24 cellular contexts compared by ENCODE assay signal in genomic region chr12:62840806-62841205, GRCh38.
DNase-seq lines count a peak whose midpoint lies in the region; ATAC-seq, FAIRE-seq and TF ChIP-seq lines count a peak whose summit lies in the region.
"Had no signal": no experiment of that assay in that cellular context is flagged by ENCODE, and none has a peak within 500 bp of the region (broad histone marks: within the 10 kb centered on the region; RNA-seq: fewer than 3 reads in every experiment).

No MANE protein-coding gene starts in this region.

- peaks cover 41% of the 10 kb centered on the region for H3K4me1 Mint-ChIP-seq in type B pancreatic cell (ENCODE audit: unreplicated experiment)

- H3K23ac ChIP-seq in mesenchymal stem cell (ENCODE audit: low read length in 2 of 2) = no peak overlapping the region

- H3K4me3 ChIP-seq in Panc1 (ENCODE audit: low read depth in 2 of 2, low read length in 2 of 2) = no peak overlapping the region
- no peak overlapping the region for H3K4me3 ChIP-seq in mesenchymal stem cell (ENCODE audit: insufficient read depth in 1 of 2, low read depth in 1 of 2, low read length in 2 of 2)
- H3K4me3 ChIP-seq in adrenal gland = no peak overlapping the region
- H3K4me3 ChIP-seq: GM12878, GM23248 had no signal

- H3K9me3 ChIP-seq in Panc1 (ENCODE audit: control insufficient read depth, insufficient read depth, low read depth, low read length) (no peaks in the 10 kb centered on the region), mesenchymal stem cell (ENCODE audit: control insufficient read depth, low read length) (no peaks in the 10 kb centered on the region), adrenal gland (replicated peaks in 1 of 3) (no peaks in the 10 kb centered on the region)
- H3K9me3 ChIP-seq: BE2C had no signal

- H3K79me1 ChIP-seq in mesenchymal stem cell (replicated peaks; ENCODE audit: low read length, poor library complexity, severe bottlenecking) = peaks cover 3% of the 10 kb centered on the region

- H3K4ac ChIP-seq in mesenchymal stem cell (ENCODE audit: low read depth in 1 of 2, low read length in 2 of 2) = no peak overlapping the region

- H3K36me3 Mint-ChIP-seq in type B pancreatic cell = peaks cover 10% of the 10 kb centered on the region

- H2AFZ ChIP-seq in mesenchymal stem cell (ENCODE audit: low read depth, low read length) = no peak overlapping the region
- H2AFZ ChIP-seq: GM23248 had no signal

- peak overlapping the region; percentile 14 for H3K4me3 Mint-ChIP-seq in type B pancreatic cell
- H3K4me3 Mint-ChIP-seq: CD4-positive, alpha-beta T cell; HFFc6; IgD-negative memory B cell had no signal

- H3K27ac ChIP-seq in Panc1 (ENCODE audit: low read length) = 0 out of 2 replicates have a peak overlapping the region, but pooled peaks have one; percentile 12
- H3K27ac ChIP-seq in mesenchymal stem cell (ENCODE audit: low read length, poor library complexity, severe bottlenecking) = no peak overlapping the region
- H3K27ac ChIP-seq in adrenal gland = no peak overlapping the region
- H3K27ac ChIP-seq: GM23248 had no signal

- in situ Hi-C loops in Panc1 (cut with HindIII; ENCODE audit: low pct_unique_long_range_greater_than_20kb, low sequenced_read_pairs) = no loop called here

- no peak overlapping the region for H2BK12ac ChIP-seq in mesenchymal stem cell (ENCODE audit: low read length in 2 of 2)

- H2BK120ac ChIP-seq in mesenchymal stem cell (ENCODE audit: low read depth, low read length) = no peak overlapping the region

- intact Hi-C loops in Panc1 (cut with micrococcal nuclease; ENCODE audit: unreplicated experiment) (no loop called here), adrenal gland (cut with DNase I) (no loop called here)

- CTCF ChIA-PET in Panc1 (lab: Charles Lee) = no interaction called here

- H3K27me3 Mint-ChIP-seq in type B pancreatic cell = no peaks in the 10 kb centered on the region
- H3K27me3 Mint-ChIP-seq: IgD-negative memory B cell had no signal

- H4K91ac ChIP-seq in mesenchymal stem cell (ENCODE audit: low read length) = no peak overlapping the region

- H3K36me3 ChIP-seq in Panc1 (ENCODE audit: control insufficient read depth, insufficient read depth, low read length) (no peaks in the 10 kb centered on the region; the same call in 1 of the 2 replicates), mesenchymal stem cell (ENCODE audit: control insufficient read depth in 1 of 2, insufficient read depth in 2 of 2, low read depth in 1 of 2, low read length in 2 of 2) (no peaks in the 10 kb centered on the region), adrenal gland (replicated peaks in 1 of 2) (no peaks in the 10 kb centered on the region)
- H3K36me3 ChIP-seq: BE2C had no signal

- H3K4me1 ChIP-seq in Panc1 (ENCODE audit: control insufficient read depth, insufficient read depth, low read length) = peaks cover 6% of the 10 kb centered on the region
- peaks cover 1% of the 10 kb centered on the region for H3K4me1 ChIP-seq in mesenchymal stem cell (ENCODE audit: control insufficient read depth, insufficient read depth, low read depth, low read length)
- no peaks in the 10 kb centered on the region for H3K4me1 ChIP-seq in adrenal gland (replicated peaks in 1 of 2)
- H3K4me1 ChIP-seq: BE2C had no signal

- TF ChIP-seq POLR2A in GM12892 (IDR thresholded peaks at IDR 0.05; ENCODE audit: low read depth, low read length) (no peak), adrenal gland (IDR thresholded peaks at IDR 0.05) (no peak)

- POLR2A ChIA-PET in Panc1 (lab: Charles Lee) = no interaction called here

- FAIRE-seq in GM12892 (lab: Jason Lieb, UNC) = peak; percentile 24
- FAIRE-seq: A204.1, GM12878, GM18507, H54 had no signal

- H3K18ac ChIP-seq in mesenchymal stem cell (ENCODE audit: low read depth in 1 of 2, low read length in 2 of 2) = no peak overlapping the region

- TF ChIP-seq CTCF in Panc1 (IDR thresholded peaks at IDR 0.05) (no peak), type B pancreatic cell (conservative IDR thresholded peaks at IDR 0.05) (no peak), adrenal gland (IDR thresholded peaks at IDR 0.05) (no peak)

- BruUV-seq in Panc1 (replicated peaks; lab: Mats Ljungman, UMichigan) = no TSS peak

- H3K27ac Mint-ChIP-seq in type B pancreatic cell = peak overlapping the region; percentile 76
- H3K27ac Mint-ChIP-seq: CD4-positive, alpha-beta T cell; HFFc6; IgD-negative memory B cell had no signal

- 94% methylated on average over 4 of the region's 4 CpGs for WGBS in mesenchymal stem cell
- WGBS in adrenal gland, 4 donors = 91 to 99% (median 95%) methylated on average over 4 of the region's 4 CpGs

- no peak overlapping the region for H2BK5ac ChIP-seq in mesenchymal stem cell (ENCODE audit: low read depth, low read length, poor library complexity, severe bottlenecking)

- DNase-seq in GM12892 (ENCODE audit: insufficient read length) (no peak), Panc1 (ENCODE audit: low read depth, low spot score) (no peak), mesenchymal stem cell (no peak), type B pancreatic cell (ENCODE audit: extremely low spot score, unreplicated experiment) (no peak), COLO829 (ENCODE audit: low spot score) (no peak), adrenal gland (no peak)
- no peak for DNase-seq in stimulated activated CD4-positive, alpha-beta T cell treated with anti-CD3 and anti-CD28 coated beads, Interleukin-2, amount 100 ng/mL, for 48 hours
- DNase-seq: ACHN; BE2C; C1 segment of cervical spinal cord; CD4-positive, alpha-beta T cell; DMS 273 treated with DMSO at 0.1 percent for 48 hours; DMS53; DND-41; HCEC 1CT; HFFc6; KBM-7 had no signal

- ATAC-seq in Panc1 (no peak), HG03025 (IDR thresholded peaks at IDR 0.05; ENCODE audit: low FRiP score, unreplicated experiment) (no peak)
- ATAC-seq: GM12878 had no signal

- H4K8ac ChIP-seq in mesenchymal stem cell (ENCODE audit: low read length) = no peak overlapping the region

- H3K14ac ChIP-seq in mesenchymal stem cell (ENCODE audit: low read length in 2 of 2) = no peak overlapping the region

- H2AK5ac ChIP-seq in mesenchymal stem cell (ENCODE audit: low read length, severe bottlenecking) = peak overlapping the region; percentile 17

- H3K9me3 Mint-ChIP-seq in type B pancreatic cell = peaks cover 10% of the 10 kb centered on the region
- H3K9me3 Mint-ChIP-seq: CD4-positive, alpha-beta T cell; HFFc6 had no signal

- no peak overlapping the region for H2BK15ac ChIP-seq in mesenchymal stem cell (ENCODE audit: low read depth, poor library complexity, severe bottlenecking)

- H3K27me3 ChIP-seq in Panc1 (ENCODE audit: control insufficient read depth, insufficient read depth, low read length) = no peaks in the 10 kb centered on the region
- H3K27me3 ChIP-seq in mesenchymal stem cell (ENCODE audit: control insufficient read depth in 1 of 2, insufficient read depth in 1 of 2, low read length in 2 of 2) = no peaks in the 10 kb centered on the region
- H3K27me3 ChIP-seq in adrenal gland = no peaks in the 10 kb centered on the region
- H3K27me3 ChIP-seq: BE2C had no signal

- H3K9ac ChIP-seq in mesenchymal stem cell (ENCODE audit: low read length) = no peak overlapping the region
- H3K9ac ChIP-seq: GM23248 had no signal

- no peak overlapping the region for H3K4me2 ChIP-seq in mesenchymal stem cell (ENCODE audit: low read length, poor library complexity, severe bottlenecking)
